ENCODE assay signal across 8 cellular contexts in the genomic region with DNA sequence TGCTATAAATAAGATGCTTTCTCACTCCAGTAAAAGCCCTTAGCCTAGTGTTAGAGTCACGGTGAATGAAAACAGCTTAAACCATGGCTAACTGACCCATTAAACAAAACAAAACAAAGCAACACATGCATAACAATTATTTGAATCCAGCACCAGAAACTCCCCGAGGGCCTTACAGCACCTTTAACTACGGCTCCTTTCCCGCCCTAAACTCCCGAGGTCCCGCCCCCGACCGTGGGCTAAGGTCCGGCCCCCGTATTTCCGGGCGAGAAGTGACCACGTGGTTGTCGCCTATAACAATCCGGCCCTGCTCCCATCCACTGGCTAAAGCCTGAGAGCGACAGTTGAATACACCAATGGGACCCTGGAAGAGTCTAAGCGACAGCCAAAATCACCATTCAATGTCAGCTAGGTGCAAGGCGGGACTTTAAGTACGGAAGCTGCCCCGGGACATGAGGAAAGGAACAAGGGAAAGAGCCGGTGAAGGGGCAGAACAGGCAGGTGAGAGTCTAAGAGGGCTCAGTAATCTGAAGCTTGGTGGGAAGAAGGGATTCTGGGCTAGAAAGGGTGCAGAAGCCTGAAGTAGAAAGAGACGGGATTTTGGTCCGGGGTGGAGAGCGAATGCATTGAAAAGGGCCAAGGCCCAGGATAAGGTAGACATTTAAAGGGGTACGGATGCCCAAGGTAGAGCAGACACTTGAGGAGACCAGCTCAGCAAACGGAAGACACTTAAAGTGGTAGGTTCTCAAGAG. TPM values are rescaled to one million over a fixed set of nuclear protein-coding genes. Genes with fewer than 3 reads are reported as not detected.
DNase-seq lines count a peak whose midpoint lies in the region; ATAC-seq and TF ChIP-seq lines count a peak whose summit lies in the region.

A gene (plus strand): TSS at position 448 of the 752 bp plus-strand sequence. CDS start 351 bp downstream, outside the sequence.

- WGBS in upper lobe of left lung, 2 donors: 0% methylated on average over 20 to 26 of the region's 26 CpGs

- no peaks in the 10 kb centered on the region for H3K9me3 ChIP-seq in upper lobe of left lung

- ATAC-seq in GM18498 (IDR thresholded peaks at IDR 0.05; ENCODE audit: unreplicated experiment) (peak; percentile 97), HG02885 (IDR thresholded peaks at IDR 0.05; ENCODE audit: poor library complexity, unreplicated experiment) (peak; percentile 99), left cardiac atrium (peak; percentile 100), upper lobe of left lung (ENCODE audit: low FRiP score in 2 of 2) (peak; percentile 100)

- no peak for TF ChIP-seq CTCF in upper lobe of left lung (IDR thresholded peaks at IDR 0.05)

- H3K36me3 ChIP-seq in upper lobe of left lung: peaks cover 0 to 12% (median 8%) of the 10 kb centered on the region in 4 donors

- TF ChIP-seq EP300 in upper lobe of left lung (IDR thresholded peaks at IDR 0.05): no peak

- H3K27me3 ChIP-seq in upper lobe of left lung: no peaks in the 10 kb centered on the region

- TF ChIP-seq POLR2A in upper lobe of left lung (IDR thresholded peaks at IDR 0.05): peak in 2 of 4 donors; percentile 11 to 67

- H3K27ac ChIP-seq in upper lobe of left lung: peak within 1 kb of the TSS; percentile 61 to 80 (median 75)

- H3K4me1 ChIP-seq in upper lobe of left lung: peaks cover 16 to 33% (median 18%) of the 10 kb centered on the region in 4 donors

- H3K4me3 ChIP-seq in upper lobe of left lung: peak within 1 kb of the TSS; percentile 61 to 75 (median 68)

- DNase-seq in NCI-H1694 (lab: John Stamatoyannopoulos, UW): peak; percentile 100
- DNase-seq in amniotic epithelial cell (ENCODE audit: low read depth): peak; percentile 100
- DNase-seq in left cardiac atrium: peak; percentile 96
- peak; percentile 92 to 99 (median 94) for DNase-seq in posterior cingulate gyrus
- peak; percentile 93 to 97 for DNase-seq in upper lobe of left lung

- intact Hi-C loops in T-helper 1 cell treated with Interleukin-12 subunit alpha and Interleukin-12 subunit beta and Interleukin-4 antibody, amounts not matched to agents 30 ng/mL and 1 ng/mL, for 36 hours (cut with micrococcal nuclease): loop anchor here (1.0 to 2.0 kb wide), 9 partner anchors 9 to 157 kb away; a partner anchor contains a TSS
- intact Hi-C loops in left cardiac atrium (cut with DNase I) (no loop called here), posterior cingulate gyrus (cut with DNase I) (no loop called here)

RNA-seq across cellular contexts. Expression of the gene that starts here (rescaled TPM):
- 55.8 and 56.9 TPM in 2 replicates for total RNA-seq in T-helper 1 cell treated with Interleukin-12 subunit alpha and Interleukin-12 subunit beta and Interleukin-4 antibody, amounts not matched to agents 30 ng/mL and 1 ng/mL, for 36 hours
- total RNA-seq in left cardiac atrium (10 to 100 TPM; 25.9 to 30.8 TPM), upper lobe of left lung (10 to 100 TPM; 15.6 to 62.9 (median 29.8) TPM)

Comparison
In these comparisons a context has a peak if more than half of its experiments do, and no peak if none do; other contexts are left out.
1. Peak in every context shown above with its lines: DNase-seq, ATAC-seq, H3K4me3 ChIP-seq and H3K27ac ChIP-seq.